8 cellular contexts compared by ENCODE assay signal in the genomic region with DNA sequence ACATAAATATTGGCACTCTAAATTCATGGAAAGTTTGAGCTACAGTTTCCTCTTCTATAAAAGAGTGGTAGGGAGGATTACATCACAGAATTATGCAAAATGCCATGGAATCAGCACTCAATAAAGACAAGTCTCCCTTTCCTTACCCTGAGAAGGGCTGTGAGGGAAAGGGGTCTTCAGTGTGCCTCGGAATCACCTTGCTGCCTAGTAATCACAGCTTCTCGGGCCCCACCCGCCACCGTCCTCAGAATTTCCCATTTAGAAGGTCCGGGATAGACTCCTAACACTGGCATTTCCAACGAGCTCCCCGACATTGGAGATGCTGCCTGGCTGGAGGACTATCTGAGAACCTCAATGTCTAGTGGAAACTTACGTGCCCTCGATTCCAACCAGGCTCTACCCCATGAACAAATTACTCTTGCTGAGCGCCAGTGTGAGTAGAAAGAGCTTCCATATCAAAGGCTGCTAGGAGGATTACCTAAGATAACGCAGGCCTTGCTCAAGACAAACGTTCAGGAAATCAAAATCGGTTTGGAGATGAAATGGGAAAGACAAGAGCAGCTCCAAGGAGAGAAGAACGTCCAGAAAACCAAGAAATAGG.
DNase-seq lines count a peak whose midpoint lies in the region; ATAC-seq and TF ChIP-seq lines count a peak whose summit lies in the region.

No MANE protein-coding gene starts in this region.

- H3K79me2 ChIP-seq in SK-N-SH (ENCODE audit: insufficient read depth): no peaks in the 10 kb centered on the region

- H3K9me2 ChIP-seq in SK-N-SH: no peaks in the 10 kb centered on the region

- CTCF ChIA-PET in SK-N-SH (lab: Yijun Ruan, JAX): interaction anchor here (0.8 to 5.3 kb wide), 12 partner anchors 10 to 210 kb away, joined by 3 to 41 read pairs (median 13); no protein-coding TSS in a partner anchor

- no peaks in the 10 kb centered on the region for H3K27me3 ChIP-seq in SK-N-SH (ENCODE audit: insufficient read depth)

- DNase-seq in SK-N-SH (no peak), RPMI8226 (peak; percentile 46), naive B cell (no peak), NCI-H2107 treated with DMSO at 0.1 percent for 48 hours (lab: John Stamatoyannopoulos, UW; ENCODE audit: unreplicated experiment) (no peak)
- peak; percentile 25 for DNase-seq in central memory CD4-positive, alpha-beta T cell

- H3K4me1 Mint-ChIP-seq in naive B cell: peaks cover 16 to 34% (median 30%) of the 10 kb centered on the region in 3 donors

- H3K27ac ChIP-seq in SK-N-SH (ENCODE audit: low read depth in 2 of 2, low read length in 1 of 2): peak overlapping the region; percentile 29 to 81; a peak in 3 of 4 replicates

- H3K27me3 Mint-ChIP-seq in naive B cell: no peaks in the 10 kb centered on the region

- H3K4me2 ChIP-seq in SK-N-SH: peak overlapping the region; percentile 31; the same call in 1 of the 2 replicates

- peak overlapping the region; percentile 79 for H2AFZ ChIP-seq in SK-N-SH (ENCODE audit: low read depth)

- H3K9me3 ChIP-seq in SK-N-SH: no peaks in the 10 kb centered on the region

- H3K4me3 Mint-ChIP-seq in naive B cell: peak overlapping the region; percentile 77 to 97 (median 92)

- H3K4me3 ChIP-seq in SK-N-SH (ENCODE audit: low read depth in 2 of 2, low read length in 1 of 2): no peak overlapping the region

- no peak for TF ChIP-seq EP300 in SK-N-SH (IDR thresholded peaks at IDR 0.05; ENCODE audit: borderline replicate concordance in 1 of 2, low read depth in 1 of 2, low read length in 1 of 2)

- peak overlapping the region; percentile 47 to 97 (median 92) for H3K27ac Mint-ChIP-seq in naive B cell

- H3K9ac ChIP-seq in SK-N-SH: no peak overlapping the region

- H3F3A ChIP-seq in SK-N-SH (replicated peaks; ENCODE audit: insufficient read depth): peaks cover 37% of the 10 kb centered on the region

- POLR2A ChIA-PET in SK-N-SH (lab: Yijun Ruan, JAX): interaction anchor here (1.4 to 2.9 kb wide), 5 partner anchors 12 to 110 kb away, joined by 8 to 63 read pairs (median 12); a partner anchor contains a TSS

- no peaks in the 10 kb centered on the region for H3K36me3 Mint-ChIP-seq in naive B cell

- no peaks in the 10 kb centered on the region for H3K36me3 ChIP-seq in SK-N-SH (replicated peaks in 1 of 2; ENCODE audit: control insufficient read depth in 1 of 2, insufficient read depth in 2 of 2, low read length in 1 of 2)

- no peak for ATAC-seq in SK-N-SH treated with all-trans-retinoic acid at 6 μM for 48 hours
- ATAC-seq in naive B cell (ENCODE audit: low read depth in 2 of 2): no peak
- ATAC-seq in HG03378 (IDR thresholded peaks at IDR 0.05; ENCODE audit: unreplicated experiment): no peak
- no peak for ATAC-seq in GM18858 (IDR thresholded peaks at IDR 0.05; ENCODE audit: unreplicated experiment)

- no peaks in the 10 kb centered on the region for H4K20me1 ChIP-seq in SK-N-SH (ENCODE audit: insufficient read depth)

- peaks cover 0 to 11% of the 10 kb centered on the region in 2 experiments; a peak in 2 of 4 replicates for H3K4me1 ChIP-seq in SK-N-SH (ENCODE audit: control insufficient read depth in 1 of 2, insufficient read depth in 2 of 2, low read depth in 1 of 2, low read length in 1 of 2)

- TF ChIP-seq CTCF in SK-N-SH (IDR thresholded peaks at IDR 0.05): no peak

- WGBS in SK-N-SH (ENCODE audit: low lambda C conversion rate): 71% methylated on average over 14 of the region's 14 CpGs

- no peaks in the 10 kb centered on the region for H3K9me3 Mint-ChIP-seq in naive B cell

- TF ChIP-seq RAD21 in SK-N-SH (IDR thresholded peaks at IDR 0.05; ENCODE audit: low read length): no peak

TF ChIP-seq in SK-N-SH, 30 proteins besides CTCF, POLR2A, EP300 and RAD21:
- no peak for TF ChIP-seq FOXJ3 (CRISPR knock-in tag; IDR thresholded peaks at IDR 0.05)
- TF ChIP-seq ELF1 (IDR thresholded peaks at IDR 0.05): no peak
- TF ChIP-seq, protein P1, sequence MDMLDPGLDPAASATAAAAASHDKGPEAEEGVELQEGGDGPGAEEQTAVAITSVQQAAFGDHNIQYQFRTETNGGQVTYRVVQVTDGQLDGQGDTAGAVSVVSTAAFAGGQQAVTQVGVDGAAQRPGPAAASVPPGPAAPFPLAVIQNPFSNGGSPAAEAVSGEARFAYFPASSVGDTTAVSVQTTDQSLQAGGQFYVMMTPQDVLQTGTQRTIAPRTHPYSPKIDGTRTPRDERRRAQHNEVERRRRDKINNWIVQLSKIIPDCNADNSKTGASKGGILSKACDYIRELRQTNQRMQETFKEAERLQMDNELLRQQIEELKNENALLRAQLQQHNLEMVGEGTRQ (IDR thresholded peaks at IDR 0.05; ENCODE audit: borderline replicate concordance, low read depth, low read length): no peak
- no peak for TF ChIP-seq TCF12 (IDR thresholded peaks at IDR 0.05)
- TF ChIP-seq SIN3A (IDR thresholded peaks at IDR 0.05; ENCODE audit: borderline replicate concordance, low read depth, low read length): no peak
- no peak for TF ChIP-seq CHD2 (IDR thresholded peaks at IDR 0.05; ENCODE audit: low read length, partially characterized antibody)
- TF ChIP-seq, protein P2, sequence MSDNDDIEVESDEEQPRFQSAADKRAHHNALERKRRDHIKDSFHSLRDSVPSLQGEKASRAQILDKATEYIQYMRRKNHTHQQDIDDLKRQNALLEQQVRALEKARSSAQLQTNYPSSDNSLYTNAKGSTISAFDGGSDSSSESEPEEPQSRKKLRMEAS (IDR thresholded peaks at IDR 0.05; ENCODE audit: low read depth): no peak
- TF ChIP-seq, protein P3, sequence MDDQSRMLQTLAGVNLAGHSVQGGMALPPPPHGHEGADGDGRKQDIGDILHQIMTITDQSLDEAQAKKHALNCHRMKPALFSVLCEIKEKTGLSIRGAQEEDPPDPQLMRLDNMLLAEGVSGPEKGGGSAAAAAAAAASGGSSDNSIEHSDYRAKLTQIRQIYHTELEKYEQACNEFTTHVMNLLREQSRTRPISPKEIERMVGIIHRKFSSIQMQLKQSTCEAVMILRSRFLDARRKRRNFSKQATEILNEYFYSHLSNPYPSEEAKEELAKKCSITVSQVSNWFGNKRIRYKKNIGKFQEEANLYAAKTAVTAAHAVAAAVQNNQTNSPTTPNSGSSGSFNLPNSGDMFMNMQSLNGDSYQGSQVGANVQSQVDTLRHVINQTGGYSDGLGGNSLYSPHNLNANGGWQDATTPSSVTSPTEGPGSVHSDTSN (IDR thresholded peaks at IDR 0.05): no peak
- TF ChIP-seq POLR2AphosphoS5 (IDR thresholded peaks at IDR 0.05; ENCODE audit: low read depth, low read length): no peak
- TF ChIP-seq, protein P4, sequence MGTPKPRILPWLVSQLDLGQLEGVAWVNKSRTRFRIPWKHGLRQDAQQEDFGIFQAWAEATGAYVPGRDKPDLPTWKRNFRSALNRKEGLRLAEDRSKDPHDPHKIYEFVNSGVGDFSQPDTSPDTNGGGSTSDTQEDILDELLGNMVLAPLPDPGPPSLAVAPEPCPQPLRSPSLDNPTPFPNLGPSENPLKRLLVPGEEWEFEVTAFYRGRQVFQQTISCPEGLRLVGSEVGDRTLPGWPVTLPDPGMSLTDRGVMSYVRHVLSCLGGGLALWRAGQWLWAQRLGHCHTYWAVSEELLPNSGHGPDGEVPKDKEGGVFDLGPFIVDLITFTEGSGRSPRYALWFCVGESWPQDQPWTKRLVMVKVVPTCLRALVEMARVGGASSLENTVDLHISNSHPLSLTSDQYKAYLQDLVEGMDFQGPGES (IDR thresholded peaks at IDR 0.05; ENCODE audit: low read depth, low read length): no peak

TF ChIP-seq in SK-N-SH treated with all-trans-retinoic acid at 6 μM for 48 hours, 23 proteins besides CTCF, POLR2A, EP300 and RAD21:
- TF ChIP-seq, protein P5, sequence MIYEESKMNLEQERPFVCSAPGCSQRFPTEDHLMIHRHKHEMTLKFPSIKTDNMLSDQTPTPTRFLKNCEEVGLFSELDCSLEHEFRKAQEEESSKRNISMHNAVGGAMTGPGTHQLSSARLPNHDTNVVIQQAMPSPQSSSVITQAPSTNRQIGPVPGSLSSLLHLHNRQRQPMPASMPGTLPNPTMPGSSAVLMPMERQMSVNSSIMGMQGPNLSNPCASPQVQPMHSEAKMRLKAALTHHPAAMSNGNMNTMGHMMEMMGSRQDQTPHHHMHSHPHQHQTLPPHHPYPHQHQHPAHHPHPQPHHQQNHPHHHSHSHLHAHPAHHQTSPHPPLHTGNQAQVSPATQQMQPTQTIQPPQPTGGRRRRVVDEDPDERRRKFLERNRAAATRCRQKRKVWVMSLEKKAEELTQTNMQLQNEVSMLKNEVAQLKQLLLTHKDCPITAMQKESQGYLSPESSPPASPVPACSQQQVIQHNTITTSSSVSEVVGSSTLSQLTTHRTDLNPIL (CRISPR knock-in tag; IDR thresholded peaks at IDR 0.05; ENCODE audit: low read depth): no peak
- TF ChIP-seq ZC3H10 (CRISPR knock-in tag; IDR thresholded peaks at IDR 0.05): no peak
- TF ChIP-seq PPARA (CRISPR knock-in tag; IDR thresholded peaks at IDR 0.05; ENCODE audit: borderline replicate concordance): no peak
- TF ChIP-seq TOX (CRISPR knock-in tag; IDR thresholded peaks at IDR 0.05; ENCODE audit: borderline replicate concordance): no peak
- TF ChIP-seq, protein P6, sequence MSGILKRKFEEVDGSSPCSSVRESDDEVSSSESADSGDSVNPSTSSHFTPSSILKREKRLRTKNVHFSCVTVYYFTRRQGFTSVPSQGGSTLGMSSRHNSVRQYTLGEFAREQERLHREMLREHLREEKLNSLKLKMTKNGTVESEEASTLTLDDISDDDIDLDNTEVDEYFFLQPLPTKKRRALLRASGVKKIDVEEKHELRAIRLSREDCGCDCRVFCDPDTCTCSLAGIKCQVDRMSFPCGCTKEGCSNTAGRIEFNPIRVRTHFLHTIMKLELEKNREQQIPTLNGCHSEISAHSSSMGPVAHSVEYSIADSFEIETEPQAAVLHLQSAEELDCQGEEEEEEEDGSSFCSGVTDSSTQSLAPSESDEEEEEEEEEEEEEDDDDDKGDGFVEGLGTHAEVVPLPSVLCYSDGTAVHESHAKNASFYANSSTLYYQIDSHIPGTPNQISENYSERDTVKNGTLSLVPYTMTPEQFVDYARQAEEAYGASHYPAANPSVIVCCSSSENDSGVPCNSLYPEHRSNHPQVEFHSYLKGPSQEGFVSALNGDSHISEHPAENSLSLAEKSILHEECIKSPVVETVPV (CRISPR knock-in tag; IDR thresholded peaks at IDR 0.05): no peak
TF ChIP-seq in SK-N-SH treated with all-trans-retinoic acid at 6 μM for 48 hours: peak in this region for 0.

Comparison
In these comparisons a context has a peak if more than half of its experiments do, and no peak if none do; other contexts are left out.
1. DNase-seq: peak in RPMI8226 (single experiment) and central memory CD4-positive, alpha-beta T cell (single experiment); none in SK-N-SH (single experiment), naive B cell (single experiment) and NCI-H2107 treated with DMSO at 0.1 percent for 48 hours (single experiment).